Comparison of ENCODE assay signal across 9 cellular contexts in the genomic region with DNA sequence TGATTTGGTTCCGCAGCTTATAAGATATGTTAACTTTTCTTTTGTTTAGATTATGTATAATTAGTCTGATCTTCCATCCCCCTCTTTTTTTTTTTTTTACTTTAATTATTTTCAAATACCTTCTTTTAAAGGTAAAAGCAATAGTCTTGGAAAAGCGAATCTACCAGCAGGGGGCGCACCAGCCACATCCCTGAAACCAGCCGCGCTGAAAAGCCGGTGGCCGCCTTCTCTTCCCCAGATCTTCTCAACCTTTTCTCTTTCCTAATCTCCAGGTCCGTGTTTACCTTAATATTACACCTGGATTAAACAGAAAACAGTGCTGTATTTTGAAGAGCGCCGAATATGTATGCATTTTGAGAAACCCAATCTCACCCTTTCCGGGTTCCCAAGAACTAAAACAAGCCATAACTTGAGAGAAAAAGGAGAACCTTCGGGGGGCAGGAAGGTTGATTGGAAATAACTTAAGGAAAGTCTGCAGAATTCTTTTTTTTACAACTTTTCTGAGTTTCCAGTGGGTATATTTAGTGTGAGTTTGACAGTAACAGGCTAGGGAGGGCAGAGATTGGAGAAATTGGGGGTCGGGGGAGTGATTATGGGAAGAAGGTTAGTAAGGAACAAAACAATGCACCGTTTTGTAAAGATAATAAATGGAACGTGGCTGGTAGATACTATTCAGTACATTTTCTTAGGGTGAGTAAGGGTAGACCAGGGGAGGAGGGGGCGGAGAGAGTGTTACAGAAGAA. TPM values are rescaled to one million over a fixed set of nuclear protein-coding genes. Genes with fewer than 3 reads are reported as not detected.
DNase-seq lines count a peak whose midpoint lies in the region; TF ChIP-seq lines count a peak whose summit lies in the region.
"Had no signal": no experiment of that assay in that cellular context is flagged by ENCODE, and none has a peak within 500 bp of the region (broad histone marks: within the 10 kb centered on the region; RNA-seq: fewer than 3 reads in every experiment).

No MANE protein-coding gene starts in this region.

- no peak overlapping the region for H3K27ac Mint-ChIP-seq in osteocyte (ENCODE audit: unreplicated experiment)

- H3K27me3 ChIP-seq in HUES48 (ENCODE audit: control insufficient read depth, insufficient read depth, low read length), result peaks cover 11% of the 10 kb centered on the region

- no peaks in the 10 kb centered on the region for H3K9me3 Mint-ChIP-seq in osteocyte (ENCODE audit: unreplicated experiment)

- no peaks in the 10 kb centered on the region for H3K9me3 ChIP-seq in HUES48 (ENCODE audit: control insufficient read depth, insufficient read depth, low read length)

- peaks cover 14% of the 10 kb centered on the region for H3K4me1 Mint-ChIP-seq in osteocyte (ENCODE audit: unreplicated experiment)

- peaks cover 62% of the 10 kb centered on the region for H3K27me3 Mint-ChIP-seq in osteocyte (ENCODE audit: unreplicated experiment)

- H3K4me3 Mint-ChIP-seq in osteocyte (ENCODE audit: unreplicated experiment), result peak overlapping the region; percentile 59

- H3K4me3 ChIP-seq in HUES48 (ENCODE audit: low read depth, low read length) (peak overlapping the region; percentile 99), fibroblast of the aortic adventitia (ENCODE audit: low read depth, low read length) (no peak overlapping the region)
- H3K4me3 ChIP-seq: skin epidermis had no signal

- peaks cover 53% of the 10 kb centered on the region for H3K4me1 ChIP-seq in HUES48 (ENCODE audit: control insufficient read depth, insufficient read depth, low read length)

- H3K27ac ChIP-seq in HUES48 (ENCODE audit: low read depth, low read length), result peak overlapping the region; percentile 100
- H3K27ac ChIP-seq: skin epidermis had no signal

- TF ChIP-seq CTCF in fibroblast of the aortic adventitia (IDR thresholded peaks at IDR 0.05; ENCODE audit: insufficient read depth, low read length), result peak; percentile 71
- TF ChIP-seq CTCF in osteocyte (IDR thresholded peaks at IDR 0.05), result peak; percentile 87

- H3K36me3 Mint-ChIP-seq in osteocyte (ENCODE audit: unreplicated experiment), result no peaks in the 10 kb centered on the region

- peak; percentile 47 for DNase-seq in SIG-M5 treated with dmso at 0.1 percent for 504 hours (lab: John Stamatoyannopoulos, UW; ENCODE audit: unreplicated experiment)
- no peak for DNase-seq in SIG-M5 (lab: John Stamatoyannopoulos, UW)
- DNase-seq in NOMO-1 (lab: John Stamatoyannopoulos, UW; ENCODE audit: unreplicated experiment in 2 of 2), result peak; percentile 37
- DNase-seq in activated T-cell treated with anti-CD3 and anti-CD28 coated beads, Interleukin-2, amount 50 U/mL, for 1 hour, result peak; percentile 48
- peak; percentile 71 for DNase-seq in fibroblast of the aortic adventitia (ENCODE audit: low read depth)
- no peak for DNase-seq in osteocyte (ENCODE audit: extremely low spot score, unreplicated experiment)
- DNase-seq in GM19240 (ENCODE audit: insufficient read length, low spot score), result no peak

- peak overlapping the region; percentile 89 for H3K9ac ChIP-seq in HUES48 (ENCODE audit: low read depth, low read length)

- H3K36me3 ChIP-seq in HUES48 (ENCODE audit: control insufficient read depth, insufficient read depth, low read length), result peaks cover 18% of the 10 kb centered on the region

RNA-seq across cellular contexts. Expression of a gene that starts 2.0 kb away (rescaled TPM):
- not detected in 2 replicates for total RNA-seq in fibroblast of the aortic adventitia (ENCODE audit: low replicate concordance)
- 5.2 and 5.4 TPM in 2 replicates for total RNA-seq in osteocyte

Comparison
In these comparisons a context has a peak if more than half of its experiments do, and no peak if none do; other contexts are left out.
1. DNase-seq: peak in SIG-M5 treated with dmso at 0.1 percent for 504 hours (single experiment), NOMO-1 (2 of 2), activated T-cell treated with anti-CD3 and anti-CD28 coated beads, Interleukin-2, amount 50 U/mL, for 1 hour (single experiment) and fibroblast of the aortic adventitia (single experiment); none in SIG-M5 (single experiment), osteocyte (single experiment) and GM19240 (single experiment).